Comparison of ENCODE assay signal across 8 cellular contexts in genomic region chr2:223837290-223838061, GRCh38. TPM values are rescaled to one million over a fixed set of nuclear protein-coding genes. Genes with fewer than 3 reads are reported as not detected.
DNase-seq lines count a peak whose midpoint lies in the region; ATAC-seq and TF ChIP-seq lines count a peak whose summit lies in the region.

AP1S3 (minus strand) TSS chr2:223837582; CDS start chr2:223837450, 132 bp downstream.

- TF ChIP-seq POLR2A in Raji (IDR thresholded peaks at IDR 0.05; ENCODE audit: insufficient read depth, low read depth, low read length) (peak; percentile 91), gastroesophageal sphincter (IDR thresholded peaks at IDR 0.05) (no peak), thyroid gland (IDR thresholded peaks at IDR 0.05) (peak in 1 of 2 donors; percentile 95)

- peak; percentile 74 for DNase-seq in ELF-1 (ENCODE audit: low read depth, low spot score)
- peak; percentile 61 for DNase-seq in activated gamma-delta T cell (lab: John Stamatoyannopoulos, UW)
- peak; percentile 28 for DNase-seq in omental fat pad (ENCODE audit: low spot score)
- peak; percentile 91 to 92 for DNase-seq in thyroid gland

- H3K4me3 ChIP-seq in KMS-11 (IDR thresholded peaks at IDR 0.05; ENCODE audit: insufficient read depth, low read depth, low read length) (peak within 1 kb of the TSS; percentile 66), gastroesophageal sphincter (peak within 1 kb of the TSS; percentile 56 to 76), thyroid gland (replicated peaks in 1 of 3) (peak within 1 kb of the TSS; percentile 60 to 97 (median 70))

- H3K9ac ChIP-seq in KMS-11, result peak within 1 kb of the TSS; percentile 55

- WGBS in gastroesophageal sphincter (ENCODE audit: low coverage in 1 of 2), 2 donors, result 2 to 40% methylated on average over 1 to 19 of the region's 82 CpGs
- 0 to 2% methylated on average over 23 to 43 of the region's 82 CpGs for WGBS in thyroid gland, 2 donors

- H3K9me3 ChIP-seq in gastroesophageal sphincter (no peaks in the 10 kb centered on the region), thyroid gland (no peaks in the 10 kb centered on the region)

- H3K4me2 ChIP-seq in KMS-11, result peak within 1 kb of the TSS; percentile 60

- H3K27me3 ChIP-seq in KMS-11 (ENCODE audit: insufficient read depth, low read depth) (no peaks in the 10 kb centered on the region), gastroesophageal sphincter (no peaks in the 10 kb centered on the region), thyroid gland (no peaks in the 10 kb centered on the region)

- no peaks in the 10 kb centered on the region for H3K36me3 ChIP-seq in KMS-11 (ENCODE audit: insufficient read depth)
- no peaks in the 10 kb centered on the region for H3K36me3 ChIP-seq in gastroesophageal sphincter
- H3K36me3 ChIP-seq in thyroid gland, result no peaks in the 10 kb centered on the region

- H3K79me2 ChIP-seq in KMS-11 (ENCODE audit: insufficient read depth, low read depth), result no peaks in the 10 kb centered on the region; the same call in 1 of the 2 replicates

- TF ChIP-seq EP300 in gastroesophageal sphincter (IDR thresholded peaks at IDR 0.05), result no peak

- intact Hi-C loops in thyroid gland (cut with DNase I), result no loop called here

- H3K4me1 ChIP-seq in KMS-11 (ENCODE audit: low read depth, poor library complexity, severe bottlenecking) (peaks cover 26% of the 10 kb centered on the region), gastroesophageal sphincter (peaks cover 0 to 23% (median 5%) of the 10 kb centered on the region in 3 donors), thyroid gland (peaks cover 27 to 36% of the 10 kb centered on the region in 2 donors)

- H2AFZ ChIP-seq in KMS-11 (ENCODE audit: low read depth), result peak within 1 kb of the TSS; percentile 94

- ATAC-seq in GM21737 (IDR thresholded peaks at IDR 0.05; ENCODE audit: unreplicated experiment), result peak; percentile 54
- ATAC-seq in gastroesophageal sphincter, result peak; percentile 76
- peak; percentile 95 for ATAC-seq in omental fat pad (ENCODE audit: low FRiP score)

- 0 out of 2 replicates have a peak, but pooled peaks have one; percentile 5 for TF ChIP-seq CTCF in KMS-11 (conservative IDR thresholded peaks at IDR 0.05; ENCODE audit: low read depth, low read length)
- peak in 1 of 4 experiments; percentile 21 for TF ChIP-seq CTCF in gastroesophageal sphincter (IDR thresholded peaks at IDR 0.05)
- TF ChIP-seq CTCF in omental fat pad (IDR thresholded peaks at IDR 0.05), result no peak
- TF ChIP-seq CTCF in thyroid gland (IDR thresholded peaks at IDR 0.05), result peak in 1 of 6 experiments; percentile 28

- H4K20me1 ChIP-seq in KMS-11 (ENCODE audit: insufficient read depth), result no peaks in the 10 kb centered on the region

- H3K27ac ChIP-seq in KMS-11, result 0 out of 2 replicates have a peak within 1 kb of the TSS, but pooled peaks have one; percentile 18
- H3K27ac ChIP-seq in gastroesophageal sphincter, result peak within 1 kb of the TSS in 3 of 4 donors; percentile 45 to 71 (median 57)
- H3K27ac ChIP-seq in thyroid gland, result peak within 1 kb of the TSS; percentile 85 to 97 (median 86)

RNA-seq across cellular contexts. Expression of gene AP1S3, which starts in this region (rescaled TPM):
- total RNA-seq in gastroesophageal sphincter (1 to 10 TPM in 1 of 4 donors, under 1 TPM in 2, not detected in 1; 0.23 to 4.6 (median 0.54) TPM), omental fat pad (10 to 100 TPM in 1 of 4 donors, 1 to 10 TPM in 2, not detected in 1; 1.6 to 16.2 (median 4.9) TPM), thyroid gland (10 to 100 TPM; 37.5 to 92.6 (median 44.8) TPM)

Comparison
In these comparisons a context has a peak if more than half of its experiments do, and no peak if none do; other contexts are left out.
1. Peak in every context shown above with its lines: DNase-seq, ATAC-seq, H3K4me3 ChIP-seq and H3K27ac ChIP-seq.
2. DNase-seq: peak in every context shown above with its lines; median percentile 92 in thyroid gland; 74 in ELF-1; 61 in activated gamma-delta T cell; 28 in omental fat pad.
3. H3K27ac ChIP-seq: peak in every context shown above with its lines; median percentile 86 in thyroid gland; 57 in gastroesophageal sphincter; 18 in KMS-11.